In the genomic region with DNA sequence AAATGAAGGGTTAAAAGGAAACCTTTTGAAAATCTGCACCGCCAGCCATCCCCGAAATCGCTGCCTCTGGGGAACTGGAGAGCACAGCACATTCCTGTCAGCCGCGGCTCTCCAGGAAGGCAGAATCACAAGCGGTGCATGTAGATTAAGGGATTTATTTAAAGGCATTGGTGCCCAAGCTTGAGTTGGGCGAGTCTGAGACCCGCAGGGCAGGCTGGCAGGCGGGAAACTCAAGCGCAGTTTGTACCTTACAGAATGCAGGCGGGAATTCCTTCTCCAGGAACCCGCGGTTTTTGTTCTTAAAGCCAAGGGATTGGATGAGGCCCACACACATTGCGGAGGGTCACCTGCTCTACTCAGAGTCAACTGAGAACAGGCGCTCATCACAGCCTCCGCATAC, we compare ENCODE assay signal across 23 cellular contexts. TPM values are rescaled to one million over a fixed set of nuclear protein-coding genes. Genes with fewer than 3 reads are reported as not detected.
A peak's percentile ranks its signal among the peaks of the same experiment; 100 is the strongest.
DNase-seq lines count a peak whose midpoint lies in the region; ATAC-seq and TF ChIP-seq lines count a peak whose summit lies in the region.
"Had no signal": no experiment of that assay in that cellular context is flagged by ENCODE, and none has a peak within 500 bp of the region (broad histone marks: within the 10 kb centered on the region; RNA-seq: fewer than 3 reads in every experiment).

No MANE protein-coding gene starts in this region.

- no peaks in the 10 kb centered on the region for H3K36me3 ChIP-seq in ES-I3 (ENCODE audit: insufficient read depth, low read length)
- H3K36me3 ChIP-seq in iPS-18a (ENCODE audit: control insufficient read depth, low read depth, low read length): no peaks in the 10 kb centered on the region
- H3K36me3 ChIP-seq: pancreas, vagina had no signal

- H3K4me1 Mint-ChIP-seq in progenitor cell of endocrine pancreas (ENCODE audit: low read depth): peaks cover 7% of the 10 kb centered on the region

- no peak for TF ChIP-seq CTCF in progenitor cell of endocrine pancreas (IDR thresholded peaks at IDR 0.05; ENCODE audit: unreplicated experiment)

- H3K9ac ChIP-seq in ES-I3 (ENCODE audit: low read depth, low read length): peak overlapping the region; percentile 22; the same call in 1 of the 2 replicates
- no peak overlapping the region for H3K9ac ChIP-seq in iPS-18a (ENCODE audit: low read length)

- H3K27ac Mint-ChIP-seq in progenitor cell of endocrine pancreas: peak overlapping the region; percentile 81
- H3K27ac Mint-ChIP-seq: activated CD4-positive, alpha-beta memory T cell treated with anti-CD3 and anti-CD28 coated beads, Interleukin-2, amount 10 ng/mL, durations not matched to agents 7 days and 5 days; activated naive CD8-positive, alpha-beta T cell had no signal

- peak overlapping the region; percentile 37 for H3K4me3 Mint-ChIP-seq in progenitor cell of endocrine pancreas (ENCODE audit: low read depth)
- H3K4me3 Mint-ChIP-seq: activated CD4-positive, alpha-beta memory T cell treated with anti-CD3 and anti-CD28 coated beads, Interleukin-2, amount 10 ng/mL, durations not matched to agents 7 days and 5 days; activated naive CD8-positive, alpha-beta T cell had no signal

- no peak overlapping the region for H3K27ac ChIP-seq in iPS-18a (ENCODE audit: low read length)
- H3K27ac ChIP-seq: body of pancreas, pancreas, vagina had no signal

- no peaks in the 10 kb centered on the region for H3K36me3 Mint-ChIP-seq in progenitor cell of endocrine pancreas (ENCODE audit: insufficient read depth)
- H3K36me3 Mint-ChIP-seq: activated naive CD8-positive, alpha-beta T cell had no signal

- H3K4me3 ChIP-seq in iPS-18a (ENCODE audit: low read length): peak overlapping the region; percentile 25
- H3K4me3 ChIP-seq: body of pancreas, pancreas, vagina had no signal

- DNase-seq in RPMI8226 (peak; percentile 20), progenitor cell of endocrine pancreas (ENCODE audit: low spot score, unreplicated experiment) (no peak), head of caudate nucleus (no peak), HuH-7.5 (ENCODE audit: low spot score) (no peak)
- DNase-seq: activated CD4-positive, alpha-beta memory T cell treated with anti-CD3 and anti-CD28 coated beads, Interleukin-2, amount 10 ng/mL, durations not matched to agents 7 days and 5 days; activated T-cell treated with anti-CD3 and anti-CD28 coated beads, Interleukin-2, amount 50 U/mL, for 48 hours; body of pancreas; Caco-2; foreskin fibroblast; left ventricle myocardium superior; NCI-H1436 treated with DMSO at 0.1 percent for 48 hours; NCI-H345; pancreas; stimulated activated CD4-positive, alpha-beta T cell treated with anti-CD3 and anti-CD28 coated beads, Interleukin-4, amount 100 ng/mL, for 1 hour; SW 1271 had no signal

- H3K27me3 ChIP-seq in iPS-18a (ENCODE audit: control insufficient read depth, insufficient read depth, low read length): peaks cover 13% of the 10 kb centered on the region
- H3K27me3 ChIP-seq: body of pancreas, pancreas, vagina had no signal

- no peak for ATAC-seq in HG03565 (IDR thresholded peaks at IDR 0.05; ENCODE audit: unreplicated experiment)
- ATAC-seq: body of pancreas, left ventricle myocardium superior, pancreas had no signal

- intact Hi-C loops in head of caudate nucleus (cut with DNase I): loop anchor here (10.0 kb wide), 1 partner anchor 152 kb away; the partner anchor contains the start of gene CEP43

- H3K4me1 ChIP-seq in ES-I3 (ENCODE audit: insufficient read depth, low read length) (peaks cover 32% of the 10 kb centered on the region), iPS-18a (ENCODE audit: control insufficient read depth, low read depth, low read length) (peaks cover 40% of the 10 kb centered on the region)
- H3K4me1 ChIP-seq: body of pancreas, Caco-2, pancreas, vagina had no signal

- H3K9me3 ChIP-seq in ES-I3 (ENCODE audit: control insufficient read depth, insufficient read depth, low read length) (peaks cover 17% of the 10 kb centered on the region), iPS-18a (ENCODE audit: control insufficient read depth, low read depth, low read length) (no peaks in the 10 kb centered on the region)
- H3K9me3 ChIP-seq: body of pancreas, Caco-2, pancreas, vagina had no signal

- peaks cover 54% of the 10 kb centered on the region for H3K27me3 Mint-ChIP-seq in progenitor cell of endocrine pancreas
- H3K27me3 Mint-ChIP-seq: activated CD4-positive, alpha-beta memory T cell treated with anti-CD3 and anti-CD28 coated beads, Interleukin-2, amount 10 ng/mL, durations not matched to agents 7 days and 5 days; activated naive CD8-positive, alpha-beta T cell had no signal

- no peaks in the 10 kb centered on the region for H3K9me3 Mint-ChIP-seq in progenitor cell of endocrine pancreas (ENCODE audit: low read depth)
- H3K9me3 Mint-ChIP-seq: activated CD4-positive, alpha-beta memory T cell treated with anti-CD3 and anti-CD28 coated beads, Interleukin-2, amount 10 ng/mL, durations not matched to agents 7 days and 5 days had no signal

RNA-seq across cellular contexts. Expression of gene GPR31, which starts 10.8 kb away (rescaled TPM):
- not detected in 2 replicates for total RNA-seq in progenitor cell of endocrine pancreas
- total RNA-seq: activated CD4-positive, alpha-beta memory T cell treated with anti-CD3 and anti-CD28 coated beads, Interleukin-2, amount 10 ng/mL, durations not matched to agents 7 days and 5 days; body of pancreas; Caco-2; G401; left ventricle myocardium superior; MCF 10A; mucosa of gallbladder; pancreas; vagina had no signal

RNA-seq across cellular contexts. Expression of gene CCR6, which starts 24.1 kb away (rescaled TPM):
- not detected in 2 replicates for total RNA-seq in progenitor cell of endocrine pancreas
- total RNA-seq: body of pancreas, Caco-2, G401, left ventricle myocardium superior, MCF 10A had no signal
